Comparison of ENCODE assay signal across 15 cellular contexts in genomic region chr15:101052681-101053121, GRCh38.
DNase-seq lines count a peak whose midpoint lies in the region; ATAC-seq and TF ChIP-seq lines count a peak whose summit lies in the region.
"Had no signal": no experiment of that assay in that cellular context is flagged by ENCODE, and none has a peak within 500 bp of the region (broad histone marks: within the 10 kb centered on the region; RNA-seq: fewer than 3 reads in every experiment).

No MANE protein-coding gene starts in this region.

- H3K4me3 ChIP-seq in RWPE2 (ENCODE audit: severe bottlenecking) (no peak overlapping the region), lower leg skin (ENCODE audit: low read depth, poor library complexity, severe bottlenecking) (no peak overlapping the region)
- H3K4me3 ChIP-seq in CD4-positive, alpha-beta memory T cell (ENCODE audit: low read length in 2 of 2) = no peak overlapping the region
- H3K4me3 ChIP-seq: HAP-1 had no signal

- no peaks in the 10 kb centered on the region for H3K4me1 ChIP-seq in RWPE2 (ENCODE audit: insufficient read depth, poor library complexity, severe bottlenecking)
- no peaks in the 10 kb centered on the region for H3K4me1 ChIP-seq in CD4-positive, alpha-beta memory T cell (ENCODE audit: insufficient read depth, low read length)
- H3K4me1 ChIP-seq: HAP-1 had no signal

- no peaks in the 10 kb centered on the region for H3K9me3 Mint-ChIP-seq in CD4-positive, alpha-beta memory T cell

- no peaks in the 10 kb centered on the region for H3K36me3 Mint-ChIP-seq in CD4-positive, alpha-beta memory T cell

- H3K4me3 Mint-ChIP-seq in CD4-positive, alpha-beta memory T cell = no peak overlapping the region

- POLR2A ChIA-PET in CD4-positive, alpha-beta memory T cell (lab: Charles Lee; ENCODE audit: partially characterized antibody) = no interaction called here

- no peaks in the 10 kb centered on the region for H3K4me1 Mint-ChIP-seq in CD4-positive, alpha-beta memory T cell

- H3K9me3 ChIP-seq in RWPE2 (ENCODE audit: severe bottlenecking) = no peaks in the 10 kb centered on the region
- no peaks in the 10 kb centered on the region for H3K9me3 ChIP-seq in CD4-positive, alpha-beta memory T cell (ENCODE audit: control insufficient read depth in 1 of 2, low read length in 2 of 2)
- H3K9me3 ChIP-seq: HAP-1 had no signal

- intact Hi-C loops in lower leg skin (cut with DNase I; ENCODE audit: low total_unique reads) (no loop called here), posterior vena cava (cut with DNase I) (no loop called here)
- intact Hi-C loops in CD4-positive, alpha-beta memory T cell (cut with micrococcal nuclease) = no loop called here

- no peaks in the 10 kb centered on the region for H3K27me3 ChIP-seq in RWPE2 (ENCODE audit: insufficient read depth, poor library complexity, severe bottlenecking)
- no peaks in the 10 kb centered on the region for H3K27me3 ChIP-seq in CD4-positive, alpha-beta memory T cell (ENCODE audit: insufficient read depth, low read length)

- no peak overlapping the region for H3K27ac Mint-ChIP-seq in CD4-positive, alpha-beta memory T cell

- 95 to 96% methylated on average over 7 to 18 of the region's 20 CpGs for WGBS in lower leg skin, 2 donors

- CTCF ChIA-PET in CD4-positive, alpha-beta memory T cell (lab: Charles Lee; ENCODE audit: partially characterized antibody) = no interaction called here

- H3K27ac ChIP-seq in RWPE2 (ENCODE audit: poor library complexity, severe bottlenecking) = no peak overlapping the region
- no peak overlapping the region for H3K27ac ChIP-seq in CD4-positive, alpha-beta memory T cell (ENCODE audit: low read depth, low read length)

- no peak for TF ChIP-seq POLR2A in lower leg skin (IDR thresholded peaks at IDR 0.05)

- DNase-seq in D341Med (ENCODE audit: low spot score) (peak; percentile 17), RWPE2 (ENCODE audit: low spot score) (peak; percentile 65), lower leg skin (ENCODE audit: low spot score in 2 of 2) (peak; percentile 4 to 78), posterior vena cava (ENCODE audit: low spot score) (peak; percentile 69), kidney glomerular epithelial cell (lab: John Stamatoyannopoulos, UW) (no peak)
- no peak for DNase-seq in CD4-positive, alpha-beta memory T cell
- DNase-seq: DMS153, MV-4-11, NCI-H1417 treated with DMSO at 0.1 percent for 48 hours, NCI-H2081, NCI-H510A treated with DMSO at 0.1 percent for 48 hours, SHP77 treated with DMSO at 0.1 percent for 48 hours had no signal

- ATAC-seq in RWPE2 (ENCODE audit: low read depth) (no peak), HG03520 (IDR thresholded peaks at IDR 0.05; ENCODE audit: unreplicated experiment) (no peak), GM19467 (IDR thresholded peaks at IDR 0.05; ENCODE audit: unreplicated experiment) (no peak)

- TF ChIP-seq CTCF in RWPE2 (IDR thresholded peaks at IDR 0.05; ENCODE audit: poor library complexity, severe bottlenecking) (no peak), lower leg skin (IDR thresholded peaks at IDR 0.05) (no peak)

- H3K36me3 ChIP-seq in RWPE2 (ENCODE audit: low read depth) = peaks cover 42% of the 10 kb centered on the region
- H3K36me3 ChIP-seq in CD4-positive, alpha-beta memory T cell (ENCODE audit: insufficient read depth, low read length) = no peaks in the 10 kb centered on the region

- peaks cover 0 to 4% of the 10 kb centered on the region in 2 donors for H3K27me3 Mint-ChIP-seq in CD4-positive, alpha-beta memory T cell

Comparison
In these comparisons a context has a peak if more than half of its experiments do, and no peak if none do; other contexts are left out.
1. DNase-seq: peak in D341Med (single experiment), RWPE2 (single experiment), lower leg skin (2 of 2) and posterior vena cava (single experiment); none in CD4-positive, alpha-beta memory T cell (0 of 5) and kidney glomerular epithelial cell (single experiment).